Comparison of ENCODE assay signal across 7 cellular contexts in genomic region chr16:50025544-50025931, GRCh38. TPM values are rescaled to one million over a fixed set of nuclear protein-coding genes. Genes with fewer than 3 reads are reported as not detected.
DNase-seq lines count a peak whose midpoint lies in the region; ATAC-seq and TF ChIP-seq lines count a peak whose summit lies in the region.

No MANE protein-coding gene starts in this region.

- H3K9ac ChIP-seq in SK-N-MC (ENCODE audit: insufficient read length) (peak overlapping the region; percentile 71), stomach smooth muscle (ENCODE audit: low read length in 2 of 2) (peak overlapping the region; percentile 83 to 86)

- ATAC-seq in GM18867 (IDR thresholded peaks at IDR 0.05; ENCODE audit: unreplicated experiment) (peak; percentile 6), HG02943 (IDR thresholded peaks at IDR 0.05; ENCODE audit: low read depth, unreplicated experiment) (peak; percentile 14), lower lobe of right lung (peak; percentile 15 to 46), HG02623 (IDR thresholded peaks at IDR 0.05; ENCODE audit: unreplicated experiment) (no peak)

- H3K4me3 ChIP-seq in SK-N-MC (peak overlapping the region; percentile 75), lower lobe of right lung (peak overlapping the region; percentile 98), stomach smooth muscle (ENCODE audit: low read length in 2 of 2) (peak overlapping the region; percentile 90 to 94)

- no peak overlapping the region for H3K27ac ChIP-seq in SK-N-MC
- peak overlapping the region; percentile 61 for H3K27ac ChIP-seq in caudate nucleus (ENCODE audit: low read depth, low read length)
- H3K27ac ChIP-seq in lower lobe of right lung, result peak overlapping the region; percentile 90
- peak overlapping the region; percentile 46 for H3K27ac ChIP-seq in stomach smooth muscle (ENCODE audit: low read length)

- H3K4me1 ChIP-seq in lower lobe of right lung (peaks cover 31% of the 10 kb centered on the region), stomach smooth muscle (ENCODE audit: control insufficient read depth, insufficient read depth, low read length) (no peaks in the 10 kb centered on the region)

- no peaks in the 10 kb centered on the region for H3K27me3 ChIP-seq in lower lobe of right lung (ENCODE audit: low read depth)
- H3K27me3 ChIP-seq in stomach smooth muscle (ENCODE audit: control insufficient read depth in 1 of 2, insufficient read depth in 2 of 2, low read length in 2 of 2), result no peaks in the 10 kb centered on the region

- intact Hi-C loops in lower lobe of right lung (cut with DNase I), result loop anchor here (10.0 kb wide), 1 partner anchor 179 kb away; no protein-coding TSS in a partner anchor

- H3K9me3 ChIP-seq in SK-N-MC (ENCODE audit: low read depth, low read length) (no peaks in the 10 kb centered on the region), lower lobe of right lung (no peaks in the 10 kb centered on the region), stomach smooth muscle (ENCODE audit: control insufficient read depth in 2 of 2, low read length in 2 of 2) (no peaks in the 10 kb centered on the region)

- TF ChIP-seq CTCF in lower lobe of right lung (IDR thresholded peaks at IDR 0.05), result no peak

- DNase-seq in SK-N-MC (ENCODE audit: low read depth, low spot score) (no peak), caudate nucleus (lab: John Stamatoyannopoulos, UW) (peak in 6 of 61 donors; percentile 9 to 37 (median 22)), lower lobe of right lung (no peak)

- H3K36me3 ChIP-seq in SK-N-MC (ENCODE audit: insufficient read depth, low read length) (no peaks in the 10 kb centered on the region), lower lobe of right lung (peaks cover 17% of the 10 kb centered on the region), stomach smooth muscle (ENCODE audit: control insufficient read depth in 2 of 2, insufficient read depth in 2 of 2, low read length in 2 of 2) (peaks cover 0 to 1% of the 10 kb centered on the region in 2 donors)

RNA-seq across cellular contexts. Expression of gene CNEP1R1, which starts 0.5 kb away (rescaled TPM):
- 25.6 TPM for total RNA-seq in lower lobe of right lung

RNA-seq across cellular contexts. Expression of gene HEATR3, which starts 40.2 kb away (rescaled TPM):
- 22.8 TPM for total RNA-seq in lower lobe of right lung
